In genomic region chr2:196808281-196808680, GRCh38 we compare ENCODE assay signal across 19 cellular contexts. TPM values are rescaled to one million over a fixed set of nuclear protein-coding genes. Genes with fewer than 3 reads are reported as not detected.
DNase-seq lines count a peak whose midpoint lies in the region; ATAC-seq, FAIRE-seq and TF ChIP-seq lines count a peak whose summit lies in the region.
"Had no signal": no experiment of that assay in that cellular context is flagged by ENCODE, and none has a peak within 500 bp of the region (broad histone marks: within the 10 kb centered on the region; RNA-seq: fewer than 3 reads in every experiment).

No MANE protein-coding gene starts in this region.

- H3K27me3 ChIP-seq in Loucy (ENCODE audit: insufficient read depth, low read length, poor library complexity, severe bottlenecking) (no peaks in the 10 kb centered on the region), aorta (ENCODE audit: control insufficient read depth in 1 of 2, insufficient read depth in 2 of 2, low read length in 1 of 2) (peaks cover 0 to 2% of the 10 kb centered on the region in 2 donors)
- H3K27me3 ChIP-seq: SJSA1 had no signal

- H3K4me1 ChIP-seq in Loucy (ENCODE audit: insufficient read depth, low read length, poor library complexity, severe bottlenecking) (peaks cover 14% of the 10 kb centered on the region), aorta (ENCODE audit: control insufficient read depth in 1 of 2, insufficient read depth in 2 of 2, low read length in 2 of 2) (no peaks in the 10 kb centered on the region)
- H3K4me1 ChIP-seq: SJSA1 had no signal

- no peaks in the 10 kb centered on the region for H3K9me2 ChIP-seq in Loucy (replicated peaks; ENCODE audit: low read depth, low read length)

- TF ChIP-seq CTCF in GM12865 (IDR thresholded peaks at IDR 0.05; ENCODE audit: insufficient read depth, low read depth, low read length, missing control alignments), result no peak
- TF ChIP-seq CTCF in Loucy (conservative IDR thresholded peaks at IDR 0.05; ENCODE audit: low read length), result peak; percentile 27
- TF ChIP-seq CTCF in fibroblast of villous mesenchyme (IDR thresholded peaks at IDR 0.05; ENCODE audit: insufficient read depth, low read depth, low read length), result peak; percentile 3

- no peak overlapping the region; the same call in 1 of the 2 replicates for H2AFZ ChIP-seq in Loucy (ENCODE audit: low read length)

- H4K20me1 ChIP-seq in Loucy (ENCODE audit: insufficient read depth, low read length, poor library complexity, severe bottlenecking), result no peaks in the 10 kb centered on the region

- H3K4me2 ChIP-seq in Loucy (ENCODE audit: low read depth, low read length, poor library complexity, severe bottlenecking), result no peak overlapping the region

- H3K4me3 ChIP-seq in GM12865 (ENCODE audit: low read depth, low read length) (no peak overlapping the region), Loucy (ENCODE audit: low read length, poor library complexity, severe bottlenecking) (no peak overlapping the region), fibroblast of villous mesenchyme (ENCODE audit: low read depth, low read length) (no peak overlapping the region), aorta (ENCODE audit: low read length in 2 of 2) (no peak overlapping the region)
- H3K4me3 ChIP-seq: SJSA1 had no signal

- H3K27ac ChIP-seq in aorta (ENCODE audit: low read depth in 1 of 2, low read length in 2 of 2), result no peak overlapping the region
- H3K27ac ChIP-seq: neutrophil, SJSA1 had no signal

- 16 to 28% methylated on average over 2 of the region's 2 CpGs for WGBS in aorta, 2 donors

- no peak overlapping the region for H3K9ac ChIP-seq in Loucy (ENCODE audit: low read depth, low read length, poor library complexity, severe bottlenecking)

- intact Hi-C loops in aorta (cut with DNase I), result no loop called here

- H3F3A ChIP-seq in Loucy (ENCODE audit: low read depth), result no peaks in the 10 kb centered on the region

- no peak for ATAC-seq in aorta (ENCODE audit: low FRiP score)
- ATAC-seq: stimulated activated memory B cell treated with anti-CD40 and anti-IgM and Interleukin-4, amounts not matched to agents 10 μg/mL and 1 μg/mL and 100 μg/mL, for 72 hours had no signal

- H3K79me2 ChIP-seq in Loucy (ENCODE audit: insufficient read depth, low read length), result no peaks in the 10 kb centered on the region

- H3K36me3 ChIP-seq in Loucy (ENCODE audit: insufficient read depth, low read length) (no peaks in the 10 kb centered on the region), aorta (ENCODE audit: control insufficient read depth in 1 of 2, insufficient read depth in 2 of 2, low read length in 1 of 2) (no peaks in the 10 kb centered on the region)
- H3K36me3 ChIP-seq: neutrophil, SJSA1 had no signal

- FAIRE-seq in frontal cortex (lab: Jason Lieb, UNC), result no peak
- FAIRE-seq: GM18507, urothelium cell line had no signal

- peak; percentile 3 for DNase-seq in GM12865 (ENCODE audit: low read depth)
- peak; percentile 38 for DNase-seq in RKO (ENCODE audit: low spot score)
- peak; percentile 16 for DNase-seq in fibroblast of villous mesenchyme (ENCODE audit: low read depth)
- DNase-seq in aorta, result no peak
- no peak for DNase-seq in glomerular visceral epithelial cell (ENCODE audit: extremely low spot score)
- no peak for DNase-seq in frontal cortex (ENCODE audit: low spot score in 2 of 2)
- DNase-seq: activated CD8-positive, alpha-beta memory T cell treated with anti-CD3 and anti-CD28 coated beads for 24 hours; activated gamma-delta T cell; foreskin fibroblast; HFFc6; mesenchymal stem cell; stimulated activated CD4-positive, alpha-beta T cell treated with anti-CD3 and anti-CD28 coated beads, Interleukin-4, amount 100 ng/mL, for 4 hours had no signal

- H3K9me3 ChIP-seq in Loucy (ENCODE audit: insufficient read depth, low read depth, low read length) (no peaks in the 10 kb centered on the region), aorta (ENCODE audit: control insufficient read depth, low read length) (no peaks in the 10 kb centered on the region)
- H3K9me3 ChIP-seq: neutrophil, SJSA1 had no signal

RNA-seq across cellular contexts. Expression of gene C2orf66, which starts 0.9 kb away (rescaled TPM):
- total RNA-seq in fibroblast of villous mesenchyme (under 0.01 TPM in 1 of 2 replicates, not detected in the other), aorta (under 1 TPM; 0.19 to 0.30 TPM), frontal cortex (not detected)
- polyA plus RNA-seq in aorta, result not detected
- polyA plus RNA-seq: CD14-positive monocyte had no signal

RNA-seq across cellular contexts. Expression of gene GTF3C3, which starts 8.8 kb away (rescaled TPM):
- 42.5 and 53.5 TPM in 2 replicates for total RNA-seq in fibroblast of villous mesenchyme
- total RNA-seq in aorta, result 10 to 100 TPM; 26.0 to 41.6 TPM
- 10 to 100 TPM in 1 of 2 donors, 1 to 10 TPM in 1; 4.6 to 10.5 TPM for polyA plus RNA-seq in aorta
- total RNA-seq in frontal cortex, result 41.2 TPM

Comparison
In these comparisons a context has a peak if more than half of its experiments do, and no peak if none do; other contexts are left out.
1. DNase-seq: peak in GM12865 (single experiment), RKO (single experiment) and fibroblast of villous mesenchyme (single experiment); none in aorta (0 of 2), glomerular visceral epithelial cell (single experiment) and frontal cortex (0 of 2).